Comparison of ENCODE assay signal across 1 cellular context in the genomic region with DNA sequence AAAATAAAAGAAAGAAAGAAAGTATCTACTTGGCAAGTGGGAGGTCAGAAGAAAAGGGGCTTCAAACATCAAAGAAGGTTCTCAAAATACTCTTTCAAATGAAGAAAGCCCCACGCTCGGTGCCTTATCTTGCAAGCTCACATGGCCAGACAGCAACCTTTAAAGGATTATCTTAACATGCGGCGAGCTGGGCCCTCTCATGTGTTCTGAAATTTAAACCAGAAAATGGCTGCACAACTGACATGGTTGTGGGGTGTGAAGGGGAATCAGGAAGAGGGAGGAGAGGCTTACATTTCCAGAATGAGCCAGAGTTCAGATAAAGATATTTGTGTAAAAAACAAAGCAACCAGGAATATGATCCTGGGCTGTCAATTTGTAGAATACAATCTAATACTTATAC.
A peak's percentile ranks its signal among the peaks of the same experiment; 100 is the strongest.
TF ChIP-seq lines count a peak whose summit lies in the region.

No MANE protein-coding gene starts in this region.

TF ChIP-seq in K562, 482 proteins besides CTCF, POLR2A, EP300 and RAD21 (continued from another document and continues in another):
- TF ChIP-seq, protein P1, sequence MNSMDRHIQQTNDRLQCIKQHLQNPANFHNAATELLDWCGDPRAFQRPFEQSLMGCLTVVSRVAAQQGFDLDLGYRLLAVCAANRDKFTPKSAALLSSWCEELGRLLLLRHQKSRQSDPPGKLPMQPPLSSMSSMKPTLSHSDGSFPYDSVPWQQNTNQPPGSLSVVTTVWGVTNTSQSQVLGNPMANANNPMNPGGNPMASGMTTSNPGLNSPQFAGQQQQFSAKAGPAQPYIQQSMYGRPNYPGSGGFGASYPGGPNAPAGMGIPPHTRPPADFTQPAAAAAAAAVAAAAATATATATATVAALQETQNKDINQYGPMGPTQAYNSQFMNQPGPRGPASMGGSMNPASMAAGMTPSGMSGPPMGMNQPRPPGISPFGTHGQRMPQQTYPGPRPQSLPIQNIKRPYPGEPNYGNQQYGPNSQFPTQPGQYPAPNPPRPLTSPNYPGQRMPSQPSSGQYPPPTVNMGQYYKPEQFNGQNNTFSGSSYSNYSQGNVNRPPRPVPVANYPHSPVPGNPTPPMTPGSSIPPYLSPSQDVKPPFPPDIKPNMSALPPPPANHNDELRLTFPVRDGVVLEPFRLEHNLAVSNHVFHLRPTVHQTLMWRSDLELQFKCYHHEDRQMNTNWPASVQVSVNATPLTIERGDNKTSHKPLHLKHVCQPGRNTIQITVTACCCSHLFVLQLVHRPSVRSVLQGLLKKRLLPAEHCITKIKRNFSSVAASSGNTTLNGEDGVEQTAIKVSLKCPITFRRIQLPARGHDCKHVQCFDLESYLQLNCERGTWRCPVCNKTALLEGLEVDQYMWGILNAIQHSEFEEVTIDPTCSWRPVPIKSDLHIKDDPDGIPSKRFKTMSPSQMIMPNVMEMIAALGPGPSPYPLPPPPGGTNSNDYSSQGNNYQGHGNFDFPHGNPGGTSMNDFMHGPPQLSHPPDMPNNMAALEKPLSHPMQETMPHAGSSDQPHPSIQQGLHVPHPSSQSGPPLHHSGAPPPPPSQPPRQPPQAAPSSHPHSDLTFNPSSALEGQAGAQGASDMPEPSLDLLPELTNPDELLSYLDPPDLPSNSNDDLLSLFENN (IDR thresholded peaks at IDR 0.05; ENCODE audit: low read depth in 2 of 2, low read length in 2 of 2): no peak
- TF ChIP-seq FOXA3 (CRISPR knock-in tag; conservative IDR thresholded peaks at IDR 0.05 in 1 of 2, IDR thresholded peaks at IDR 0.05 in 1 of 2): peak; percentile 24 to 73; a peak in 2 of 4 replicates
- TF ChIP-seq ZFP36 (IDR thresholded peaks at IDR 0.05; ENCODE audit: low read depth, low read length, partially characterized antibody): no peak
- no peak for TF ChIP-seq KDM1A (IDR thresholded peaks at IDR 0.05)
- TF ChIP-seq, protein P2, sequence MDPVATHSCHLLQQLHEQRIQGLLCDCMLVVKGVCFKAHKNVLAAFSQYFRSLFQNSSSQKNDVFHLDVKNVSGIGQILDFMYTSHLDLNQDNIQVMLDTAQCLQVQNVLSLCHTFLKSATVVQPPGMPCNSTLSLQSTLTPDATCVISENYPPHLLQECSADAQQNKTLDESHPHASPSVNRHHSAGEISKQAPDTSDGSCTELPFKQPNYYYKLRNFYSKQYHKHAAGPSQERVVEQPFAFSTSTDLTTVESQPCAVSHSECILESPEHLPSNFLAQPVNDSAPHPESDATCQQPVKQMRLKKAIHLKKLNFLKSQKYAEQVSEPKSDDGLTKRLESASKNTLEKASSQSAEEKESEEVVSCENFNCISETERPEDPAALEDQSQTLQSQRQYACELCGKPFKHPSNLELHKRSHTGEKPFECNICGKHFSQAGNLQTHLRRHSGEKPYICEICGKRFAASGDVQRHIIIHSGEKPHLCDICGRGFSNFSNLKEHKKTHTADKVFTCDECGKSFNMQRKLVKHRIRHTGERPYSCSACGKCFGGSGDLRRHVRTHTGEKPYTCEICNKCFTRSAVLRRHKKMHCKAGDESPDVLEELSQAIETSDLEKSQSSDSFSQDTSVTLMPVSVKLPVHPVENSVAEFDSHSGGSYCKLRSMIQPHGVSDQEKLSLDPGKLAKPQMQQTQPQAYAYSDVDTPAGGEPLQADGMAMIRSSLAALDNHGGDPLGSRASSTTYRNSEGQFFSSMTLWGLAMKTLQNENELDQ (CRISPR knock-in tag; IDR thresholded peaks at IDR 0.05; ENCODE audit: borderline replicate concordance): peak; percentile 84; the same call in 1 of the 2 replicates
- TF ChIP-seq NFE2 (IDR thresholded peaks at IDR 0.05; ENCODE audit: low read depth): no peak
- TF ChIP-seq RUNX1 (IDR thresholded peaks at IDR 0.05; ENCODE audit: low read depth): no peak
- no peak for TF ChIP-seq ZNF143 (CRISPR knock-in tag; IDR thresholded peaks at IDR 0.05)
- TF ChIP-seq, protein P3, sequence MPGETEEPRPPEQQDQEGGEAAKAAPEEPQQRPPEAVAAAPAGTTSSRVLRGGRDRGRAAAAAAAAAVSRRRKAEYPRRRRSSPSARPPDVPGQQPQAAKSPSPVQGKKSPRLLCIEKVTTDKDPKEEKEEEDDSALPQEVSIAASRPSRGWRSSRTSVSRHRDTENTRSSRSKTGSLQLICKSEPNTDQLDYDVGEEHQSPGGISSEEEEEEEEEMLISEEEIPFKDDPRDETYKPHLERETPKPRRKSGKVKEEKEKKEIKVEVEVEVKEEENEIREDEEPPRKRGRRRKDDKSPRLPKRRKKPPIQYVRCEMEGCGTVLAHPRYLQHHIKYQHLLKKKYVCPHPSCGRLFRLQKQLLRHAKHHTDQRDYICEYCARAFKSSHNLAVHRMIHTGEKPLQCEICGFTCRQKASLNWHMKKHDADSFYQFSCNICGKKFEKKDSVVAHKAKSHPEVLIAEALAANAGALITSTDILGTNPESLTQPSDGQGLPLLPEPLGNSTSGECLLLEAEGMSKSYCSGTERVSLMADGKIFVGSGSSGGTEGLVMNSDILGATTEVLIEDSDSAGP (CRISPR knock-in tag; IDR thresholded peaks at IDR 0.05): no peak
- TF ChIP-seq ZNF121 (CRISPR knock-in tag; conservative IDR thresholded peaks at IDR 0.05): no peak
- no peak for TF ChIP-seq SP1 (CRISPR knock-in tag; IDR thresholded peaks at IDR 0.05)
- no peak for TF ChIP-seq CEBPG (CRISPR knock-in tag; IDR thresholded peaks at IDR 0.05)
- no peak for TF ChIP-seq CEBPG (tag; conservative IDR thresholded peaks at IDR 0.05 in 1 of 2, IDR thresholded peaks at IDR 0.05 in 1 of 2)
- peak; percentile 94 for TF ChIP-seq PATZ1 (CRISPR knock-in tag; IDR thresholded peaks at IDR 0.05; ENCODE audit: borderline replicate concordance)
- no peak for TF ChIP-seq KLF16 (IDR thresholded peaks at IDR 0.05)
- TF ChIP-seq RBM22 (IDR thresholded peaks at IDR 0.05; ENCODE audit: low read depth, low read length, poor library complexity, severe bottlenecking): no peak
- TF ChIP-seq NR2C1 (IDR thresholded peaks at IDR 0.05): no peak
- peak; percentile 79 for TF ChIP-seq NR2C1 (tag; IDR thresholded peaks at IDR 0.05)
- TF ChIP-seq, protein P4, sequence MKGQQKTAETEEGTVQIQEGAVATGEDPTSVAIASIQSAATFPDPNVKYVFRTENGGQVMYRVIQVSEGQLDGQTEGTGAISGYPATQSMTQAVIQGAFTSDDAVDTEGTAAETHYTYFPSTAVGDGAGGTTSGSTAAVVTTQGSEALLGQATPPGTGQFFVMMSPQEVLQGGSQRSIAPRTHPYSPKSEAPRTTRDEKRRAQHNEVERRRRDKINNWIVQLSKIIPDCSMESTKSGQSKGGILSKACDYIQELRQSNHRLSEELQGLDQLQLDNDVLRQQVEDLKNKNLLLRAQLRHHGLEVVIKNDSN (CRISPR knock-in tag; IDR thresholded peaks at IDR 0.05): no peak; the same call in 1 of the 2 replicates
- no peak for TF ChIP-seq FOXA1 (IDR thresholded peaks at IDR 0.05; ENCODE audit: borderline replicate concordance)
- TF ChIP-seq RBM14 (IDR thresholded peaks at IDR 0.05; ENCODE audit: borderline replicate concordance, insufficient read depth, low read depth, low read length): no peak
- TF ChIP-seq CBX3 (IDR thresholded peaks at IDR 0.05; ENCODE audit: borderline replicate concordance in 1 of 2, low read length in 2 of 2): peak in 1 of 2 experiments; percentile 43; a peak in 1 of 3 replicates
- no peak for TF ChIP-seq HMGXB4 (CRISPR knock-in tag; IDR thresholded peaks at IDR 0.05)
- TF ChIP-seq PML (IDR thresholded peaks at IDR 0.05; ENCODE audit: low read length): no peak
- TF ChIP-seq NFE2L1 (tag; IDR thresholded peaks at IDR 0.05; ENCODE audit: borderline replicate concordance, low read depth): no peak; the same call in 1 of the 2 replicates
- TF ChIP-seq MLLT1 (IDR thresholded peaks at IDR 0.05): no peak
- TF ChIP-seq ZNF134 (CRISPR knock-in tag; conservative IDR thresholded peaks at IDR 0.05): peak; percentile 80
- TF ChIP-seq FIP1L1 (IDR thresholded peaks at IDR 0.05; ENCODE audit: low read depth, low read length, poor library complexity, severe bottlenecking): no peak
- TF ChIP-seq IRF1 (CRISPR knock-in tag; IDR thresholded peaks at IDR 0.05; ENCODE audit: borderline replicate concordance): peak; percentile 94; the same call in 1 of the 2 replicates
- TF ChIP-seq PPARD (CRISPR knock-in tag; IDR thresholded peaks at IDR 0.05): 0 out of 2 replicates have a peak, but pooled peaks have one; percentile 73
- 0 out of 2 replicates have a peak, but pooled peaks have one; percentile 45 for TF ChIP-seq ZNF280B (CRISPR knock-in tag; IDR thresholded peaks at IDR 0.05)
- TF ChIP-seq MED1 (CRISPR knock-in tag; IDR thresholded peaks at IDR 0.05; ENCODE audit: borderline replicate concordance): no peak
- no peak for TF ChIP-seq BRF1 (IDR thresholded peaks at IDR 0.05; ENCODE audit: borderline replicate concordance, extremely low read depth, insufficient read length)
- no peak for TF ChIP-seq CHD4 (IDR thresholded peaks at IDR 0.05; ENCODE audit: insufficient read depth, insufficient replicate concordance, low read depth, low read length, poor library complexity, severe bottlenecking)
- no peak for TF ChIP-seq EGR1 (conservative IDR thresholded peaks at IDR 0.05)
- TF ChIP-seq CTBP1 (IDR thresholded peaks at IDR 0.05; ENCODE audit: borderline replicate concordance): no peak
- peak; percentile 49; the same call in 1 of the 2 replicates for TF ChIP-seq SNIP1 (IDR thresholded peaks at IDR 0.05; ENCODE audit: low read depth)
- TF ChIP-seq HLTF (IDR thresholded peaks at IDR 0.05): no peak
